1 cellular context compared by ENCODE assay signal in the genomic region with DNA sequence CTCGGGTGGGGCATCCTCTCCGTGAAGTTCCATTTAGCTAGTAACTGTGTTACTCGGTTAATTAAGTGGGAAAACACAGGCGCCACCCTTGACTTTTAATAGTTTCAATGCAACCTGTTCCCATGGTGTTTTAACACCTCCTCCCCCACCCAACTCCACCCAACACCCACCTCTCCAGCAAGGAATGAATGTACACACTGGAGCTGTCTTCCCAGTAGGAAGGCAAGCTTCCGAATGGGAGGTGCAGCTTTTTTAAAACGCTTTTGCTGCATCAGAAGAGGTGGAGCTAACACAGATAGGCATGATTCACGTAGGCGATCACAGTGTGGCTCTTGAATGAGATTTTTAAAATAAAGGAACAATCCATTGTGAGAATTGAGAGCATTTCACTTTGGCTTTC.
TF ChIP-seq lines count a peak whose summit lies in the region.

No MANE protein-coding gene starts in this region.

TF ChIP-seq in GM23338, 12 proteins besides CTCF, POLR2A, EP300 and RAD21:
- TF ChIP-seq, protein P1, sequence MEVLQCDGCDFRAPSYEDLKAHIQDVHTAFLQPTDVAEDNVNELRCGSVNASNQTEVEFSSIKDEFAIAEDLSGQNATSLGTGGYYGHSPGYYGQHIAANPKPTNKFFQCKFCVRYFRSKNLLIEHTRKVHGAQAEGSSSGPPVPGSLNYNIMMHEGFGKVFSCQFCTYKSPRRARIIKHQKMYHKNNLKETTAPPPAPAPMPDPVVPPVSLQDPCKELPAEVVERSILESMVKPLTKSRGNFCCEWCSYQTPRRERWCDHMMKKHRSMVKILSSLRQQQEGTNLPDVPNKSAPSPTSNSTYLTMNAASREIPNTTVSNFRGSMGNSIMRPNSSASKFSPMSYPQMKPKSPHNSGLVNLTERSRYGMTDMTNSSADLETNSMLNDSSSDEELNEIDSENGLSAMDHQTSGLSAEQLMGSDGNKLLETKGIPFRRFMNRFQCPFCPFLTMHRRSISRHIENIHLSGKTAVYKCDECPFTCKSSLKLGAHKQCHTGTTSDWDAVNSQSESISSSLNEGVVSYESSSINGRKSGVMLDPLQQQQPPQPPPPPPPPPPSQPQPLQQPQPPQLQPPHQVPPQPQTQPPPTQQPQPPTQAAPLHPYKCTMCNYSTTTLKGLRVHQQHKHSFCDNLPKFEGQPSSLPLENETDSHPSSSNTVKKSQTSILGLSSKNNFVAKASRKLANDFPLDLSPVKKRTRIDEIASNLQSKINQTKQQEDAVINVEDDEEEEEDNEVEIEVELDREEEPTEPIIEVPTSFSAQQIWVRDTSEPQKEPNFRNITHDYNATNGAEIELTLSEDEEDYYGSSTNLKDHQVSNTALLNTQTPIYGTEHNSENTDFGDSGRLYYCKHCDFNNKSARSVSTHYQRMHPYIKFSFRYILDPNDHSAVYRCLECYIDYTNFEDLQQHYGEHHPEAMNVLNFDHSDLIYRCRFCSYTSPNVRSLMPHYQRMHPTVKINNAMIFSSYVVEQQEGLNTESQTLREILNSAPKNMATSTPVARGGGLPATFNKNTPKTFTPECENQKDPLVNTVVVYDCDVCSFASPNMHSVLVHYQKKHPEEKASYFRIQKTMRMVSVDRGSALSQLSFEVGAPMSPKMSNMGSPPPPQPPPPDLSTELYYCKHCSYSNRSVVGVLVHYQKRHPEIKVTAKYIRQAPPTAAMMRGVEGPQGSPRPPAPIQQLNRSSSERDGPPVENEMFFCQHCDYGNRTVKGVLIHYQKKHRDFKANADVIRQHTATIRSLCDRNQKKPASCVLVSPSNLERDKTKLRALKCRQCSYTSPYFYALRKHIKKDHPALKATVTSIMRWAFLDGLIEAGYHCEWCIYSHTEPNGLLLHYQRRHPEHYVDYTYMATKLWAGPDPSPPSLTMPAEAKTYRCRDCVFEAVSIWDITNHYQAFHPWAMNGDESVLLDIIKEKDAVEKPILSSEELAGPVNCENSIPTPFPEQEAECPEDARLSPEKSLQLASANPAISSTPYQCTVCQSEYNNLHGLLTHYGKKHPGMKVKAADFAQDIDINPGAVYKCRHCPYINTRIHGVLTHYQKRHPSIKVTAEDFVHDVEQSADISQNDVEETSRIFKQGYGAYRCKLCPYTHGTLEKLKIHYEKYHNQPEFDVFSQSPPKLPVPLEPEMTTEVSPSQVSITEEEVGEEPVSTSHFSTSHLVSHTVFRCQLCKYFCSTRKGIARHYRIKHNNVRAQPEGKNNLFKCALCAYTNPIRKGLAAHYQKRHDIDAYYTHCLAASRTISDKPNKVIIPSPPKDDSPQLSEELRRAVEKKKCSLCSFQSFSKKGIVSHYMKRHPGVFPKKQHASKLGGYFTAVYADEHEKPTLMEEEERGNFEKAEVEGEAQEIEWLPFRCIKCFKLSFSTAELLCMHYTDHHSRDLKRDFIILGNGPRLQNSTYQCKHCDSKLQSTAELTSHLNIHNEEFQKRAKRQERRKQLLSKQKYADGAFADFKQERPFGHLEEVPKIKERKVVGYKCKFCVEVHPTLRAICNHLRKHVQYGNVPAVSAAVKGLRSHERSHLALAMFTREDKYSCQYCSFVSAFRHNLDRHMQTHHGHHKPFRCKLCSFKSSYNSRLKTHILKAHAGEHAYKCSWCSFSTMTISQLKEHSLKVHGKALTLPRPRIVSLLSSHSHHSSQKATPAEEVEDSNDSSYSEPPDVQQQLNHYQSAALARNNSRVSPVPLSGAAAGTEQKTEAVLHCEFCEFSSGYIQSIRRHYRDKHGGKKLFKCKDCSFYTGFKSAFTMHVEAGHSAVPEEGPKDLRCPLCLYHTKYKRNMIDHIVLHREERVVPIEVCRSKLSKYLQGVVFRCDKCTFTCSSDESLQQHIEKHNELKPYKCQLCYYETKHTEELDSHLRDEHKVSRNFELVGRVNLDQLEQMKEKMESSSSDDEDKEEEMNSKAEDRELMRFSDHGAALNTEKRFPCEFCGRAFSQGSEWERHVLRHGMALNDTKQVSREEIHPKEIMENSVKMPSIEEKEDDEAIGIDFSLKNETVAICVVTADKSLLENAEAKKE (CRISPR knock-in tag; IDR thresholded peaks at IDR 0.05) = no peak
- TF ChIP-seq POLR2AphosphoS5 (IDR thresholded peaks at IDR 0.05; ENCODE audit: low read depth) (no peak), EZH2 (IDR thresholded peaks at IDR 0.05; ENCODE audit: low read depth, unreplicated experiment) (no peak), ETS1 (IDR thresholded peaks at IDR 0.05) (no peak), ZNF114 (CRISPR knock-in tag; IDR thresholded peaks at IDR 0.05) (no peak), STAT1 (IDR thresholded peaks at IDR 0.05; ENCODE audit: unreplicated experiment) (no peak), JUNB (IDR thresholded peaks at IDR 0.05; ENCODE audit: unreplicated experiment) (no peak), NANOG (IDR thresholded peaks at IDR 0.05; ENCODE audit: borderline replicate concordance) (no peak), ZNF331 (CRISPR knock-in tag; IDR thresholded peaks at IDR 0.05; ENCODE audit: low read depth) (no peak)
- TF ChIP-seq, protein P2, sequence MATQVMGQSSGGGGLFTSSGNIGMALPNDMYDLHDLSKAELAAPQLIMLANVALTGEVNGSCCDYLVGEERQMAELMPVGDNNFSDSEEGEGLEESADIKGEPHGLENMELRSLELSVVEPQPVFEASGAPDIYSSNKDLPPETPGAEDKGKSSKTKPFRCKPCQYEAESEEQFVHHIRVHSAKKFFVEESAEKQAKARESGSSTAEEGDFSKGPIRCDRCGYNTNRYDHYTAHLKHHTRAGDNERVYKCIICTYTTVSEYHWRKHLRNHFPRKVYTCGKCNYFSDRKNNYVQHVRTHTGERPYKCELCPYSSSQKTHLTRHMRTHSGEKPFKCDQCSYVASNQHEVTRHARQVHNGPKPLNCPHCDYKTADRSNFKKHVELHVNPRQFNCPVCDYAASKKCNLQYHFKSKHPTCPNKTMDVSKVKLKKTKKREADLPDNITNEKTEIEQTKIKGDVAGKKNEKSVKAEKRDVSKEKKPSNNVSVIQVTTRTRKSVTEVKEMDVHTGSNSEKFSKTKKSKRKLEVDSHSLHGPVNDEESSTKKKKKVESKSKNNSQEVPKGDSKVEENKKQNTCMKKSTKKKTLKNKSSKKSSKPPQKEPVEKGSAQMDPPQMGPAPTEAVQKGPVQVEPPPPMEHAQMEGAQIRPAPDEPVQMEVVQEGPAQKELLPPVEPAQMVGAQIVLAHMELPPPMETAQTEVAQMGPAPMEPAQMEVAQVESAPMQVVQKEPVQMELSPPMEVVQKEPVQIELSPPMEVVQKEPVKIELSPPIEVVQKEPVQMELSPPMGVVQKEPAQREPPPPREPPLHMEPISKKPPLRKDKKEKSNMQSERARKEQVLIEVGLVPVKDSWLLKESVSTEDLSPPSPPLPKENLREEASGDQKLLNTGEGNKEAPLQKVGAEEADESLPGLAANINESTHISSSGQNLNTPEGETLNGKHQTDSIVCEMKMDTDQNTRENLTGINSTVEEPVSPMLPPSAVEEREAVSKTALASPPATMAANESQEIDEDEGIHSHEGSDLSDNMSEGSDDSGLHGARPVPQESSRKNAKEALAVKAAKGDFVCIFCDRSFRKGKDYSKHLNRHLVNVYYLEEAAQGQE (IDR thresholded peaks at IDR 0.05; ENCODE audit: unreplicated experiment) = no peak
